29 cellular contexts compared by ENCODE assay signal in genomic region chr11:17408641-17409040, GRCh38. TPM values are rescaled to one million over a fixed set of nuclear protein-coding genes. Genes with fewer than 3 reads are reported as not detected.
"Had no signal": no experiment of that assay in that cellular context is flagged by ENCODE, and none has a peak within 500 bp of the region (broad histone marks: within the 10 kb centered on the region; RNA-seq: fewer than 3 reads in every experiment).

No MANE protein-coding gene starts in this region.

- H3K27me3 ChIP-seq: breast epithelium, colonic mucosa, dorsolateral prefrontal cortex, neutrophil, ovary, right atrium auricular region had no signal

- ATAC-seq: effector memory CD8-positive, alpha-beta T cell; esophagus mucosa; natural killer cell treated with Interleukin-12 subunit alpha and Interleukin-12 subunit beta and Interleukin-15 and Interleukin-18, amount 100 ng/mL, for 72 hours; psoas muscle; stimulated activated naive CD8-positive, alpha-beta T cell treated with anti-CD3 and anti-CD28 coated beads, Interleukin-15, Interleukin-2, amounts not matched to agents 100 U/mL and 50 U/mL, for 24 hours; WTC11 had no signal

- H3K36me3 ChIP-seq: breast epithelium, colonic mucosa, left ventricle myocardium inferior, neutrophil, ovary, right atrium auricular region, tibial artery had no signal

- H3K9me3 ChIP-seq: breast epithelium, colonic mucosa, left ventricle myocardium inferior, neutrophil, ovary, psoas muscle, right atrium auricular region, tibial artery had no signal

- DNase-seq: activated CD4-positive, alpha-beta T cell treated with anti-CD3 and anti-CD28 coated beads, Interleukin-2, amount 50 U/mL, for 4 hours; activated CD8-positive, alpha-beta memory T cell treated with anti-CD3 and anti-CD28 coated beads for 24 hours; activated CD8-positive, alpha-beta memory T cell treated with anti-CD3 and anti-CD28 coated beads, Interleukin-2, amount 50 U/mL, for 4 hours; activated naive CD4-positive, alpha-beta T cell treated with anti-CD3 and anti-CD28 coated beads for 36 hours; activated naive CD8-positive, alpha-beta T cell treated with anti-CD3 and anti-CD28 coated beads, Interleukin-2, amount 10 ng/mL, durations not matched to agents 7 days and 5 days; activated T-cell treated with anti-CD3 and anti-CD28 coated beads, Interleukin-2, amount 50 U/mL, for 48 hours; amniotic stem cell; colonic mucosa; dorsolateral prefrontal cortex; effector memory CD8-positive, alpha-beta T cell; foreskin melanocyte; immature natural killer cell; left ventricle myocardium inferior; ovary; stimulated activated CD4-positive, alpha-beta T cell treated with anti-CD3 and anti-CD28 coated beads, Interleukin-12 subunit alpha, Interleukin-12 subunit beta, amount 100 ng/mL, for 4 hours; stimulated activated CD4-positive, alpha-beta T cell treated with anti-CD3 and anti-CD28 coated beads, Interleukin-4, amount 100 ng/mL, for 4 hours; stimulated activated naive CD8-positive, alpha-beta T cell treated with anti-CD3 and anti-CD28 coated beads, Interleukin-15, Interleukin-2, amounts not matched to agents 100 U/mL and 50 U/mL, for 24 hours; substantia nigra; T1000; tibial artery had no signal

- H3K4me3 ChIP-seq: breast epithelium, colonic mucosa, dorsolateral prefrontal cortex, hepatocyte, left ventricle myocardium inferior, ovary, psoas muscle, right atrium auricular region, tibial artery had no signal

- H3K4me1 ChIP-seq: colonic mucosa had no signal

- H3K27ac ChIP-seq: breast epithelium, colonic mucosa, dorsolateral prefrontal cortex, hepatocyte, left ventricle myocardium inferior, neutrophil, ovary, psoas muscle, right atrium auricular region, tibial artery had no signal

RNA-seq across cellular contexts. Expression of gene KCNJ11, which starts 20.2 kb away (rescaled TPM):
- total RNA-seq: endothelial cell of umbilical vein had no signal
